In genomic region chr15:52652286-52652685, GRCh38 we compare ENCODE assay signal across 10 cellular contexts. TPM values are rescaled to one million over a fixed set of nuclear protein-coding genes. Genes with fewer than 3 reads are reported as not detected.
DNase-seq lines count a peak whose midpoint lies in the region; ATAC-seq and TF ChIP-seq lines count a peak whose summit lies in the region.
"Had no signal": no experiment of that assay in that cellular context is flagged by ENCODE, and none has a peak within 500 bp of the region (broad histone marks: within the 10 kb centered on the region; RNA-seq: fewer than 3 reads in every experiment).

No MANE protein-coding gene starts in this region.

- no peaks in the 10 kb centered on the region for H3K9me3 Mint-ChIP-seq in activated CD4-positive, alpha-beta T cell treated with anti-CD3 and anti-CD28 coated beads, Interleukin-2, amount 10 ng/mL, durations not matched to agents 24 days and 14 days

- H3K27me3 ChIP-seq in hepatocyte, result no peaks in the 10 kb centered on the region
- H3K27me3 ChIP-seq in stomach smooth muscle (ENCODE audit: control insufficient read depth in 1 of 2, insufficient read depth in 2 of 2, low read length in 2 of 2), result no peaks in the 10 kb centered on the region
- H3K27me3 ChIP-seq: pancreas had no signal

- no peak for TF ChIP-seq CTCF in hepatocyte (IDR thresholded peaks at IDR 0.05; ENCODE audit: poor library complexity)

- H2AFZ ChIP-seq in hepatocyte, result peak overlapping the region; percentile 8

- H3K9me3 ChIP-seq in hepatocyte (ENCODE audit: low read depth), result no peaks in the 10 kb centered on the region
- no peaks in the 10 kb centered on the region for H3K9me3 ChIP-seq in stomach smooth muscle (ENCODE audit: control insufficient read depth in 2 of 2, low read length in 2 of 2)
- H3K9me3 ChIP-seq: HAP-1, pancreas had no signal

- no peaks in the 10 kb centered on the region for H3K9me2 ChIP-seq in hepatocyte (replicated peaks; ENCODE audit: insufficient read depth)

- H3K9ac ChIP-seq in stomach smooth muscle (ENCODE audit: low read length in 2 of 2), result no peak overlapping the region

- 42% methylated on average over 1 of the region's 1 CpG for WGBS in hepatocyte (ENCODE audit: low lambda C conversion rate, missing lambda C conversion rate)

- H3K27ac Mint-ChIP-seq in activated CD4-positive, alpha-beta T cell treated with anti-CD3 and anti-CD28 coated beads, Interleukin-2, amount 10 ng/mL, durations not matched to agents 24 days and 14 days, result no peak overlapping the region

- H3K4me1 Mint-ChIP-seq in activated CD4-positive, alpha-beta T cell treated with anti-CD3 and anti-CD28 coated beads, Interleukin-2, amount 10 ng/mL, durations not matched to agents 24 days and 14 days, result peaks cover 6% of the 10 kb centered on the region

- intact Hi-C loops in activated CD4-positive, alpha-beta T cell treated with anti-CD3 and anti-CD28 coated beads, Interleukin-2, amount 10 ng/mL, durations not matched to agents 24 days and 14 days (cut with micrococcal nuclease), result no loop called here

- H3K4me1 ChIP-seq in hepatocyte (ENCODE audit: insufficient read depth) (peaks cover 11% of the 10 kb centered on the region), stomach smooth muscle (ENCODE audit: control insufficient read depth, insufficient read depth, low read length) (peaks cover 18% of the 10 kb centered on the region)

- no peaks in the 10 kb centered on the region for H3K36me3 ChIP-seq in hepatocyte (replicated peaks; ENCODE audit: insufficient read depth, low read depth)
- peaks cover 3% of the 10 kb centered on the region in 2 donors for H3K36me3 ChIP-seq in stomach smooth muscle (ENCODE audit: control insufficient read depth in 2 of 2, insufficient read depth in 2 of 2, low read length in 2 of 2)
- H3K36me3 ChIP-seq: HAP-1, pancreas had no signal

- H3K4me3 ChIP-seq in hepatocyte (no peak overlapping the region), stomach smooth muscle (ENCODE audit: low read length in 2 of 2) (peak overlapping the region; percentile 59 to 62)
- H3K4me3 ChIP-seq: pancreas had no signal

- H3K27me3 Mint-ChIP-seq in activated CD4-positive, alpha-beta T cell treated with anti-CD3 and anti-CD28 coated beads, Interleukin-2, amount 10 ng/mL, durations not matched to agents 24 days and 14 days, result no peaks in the 10 kb centered on the region

- ATAC-seq in SK-N-SH treated with all-trans-retinoic acid at 6 μM for 48 hours, result peak; percentile 32
- ATAC-seq in GM21423 (IDR thresholded peaks at IDR 0.05; ENCODE audit: unreplicated experiment), result no peak

- H3K27ac ChIP-seq in hepatocyte (peak overlapping the region; percentile 64), stomach smooth muscle (ENCODE audit: low read length) (peak overlapping the region; percentile 46)

- peak overlapping the region; percentile 71 for H3K4me2 ChIP-seq in hepatocyte

- no peak for DNase-seq in activated CD4-positive, alpha-beta T cell treated with anti-CD3 and anti-CD28 coated beads, Interleukin-2, amount 10 ng/mL, durations not matched to agents 24 days and 14 days
- DNase-seq in activated CD4-positive, alpha-beta T cell treated with anti-CD3 and anti-CD28 coated beads for 1 hour, result no peak
- DNase-seq in hepatocyte (ENCODE audit: low spot score) (no peak), ecto neural progenitor cell (ENCODE audit: low spot score) (no peak), hepatic stellate cell (ENCODE audit: low spot score) (no peak)

- no peaks in the 10 kb centered on the region for H4K20me1 ChIP-seq in hepatocyte (ENCODE audit: insufficient read depth, poor library complexity, severe bottlenecking)

- peaks cover 5% of the 10 kb centered on the region for H3K79me2 ChIP-seq in hepatocyte

- H3K4me3 Mint-ChIP-seq in activated CD4-positive, alpha-beta T cell treated with anti-CD3 and anti-CD28 coated beads, Interleukin-2, amount 10 ng/mL, durations not matched to agents 24 days and 14 days, result peak overlapping the region; percentile 66

- peaks cover 14% of the 10 kb centered on the region for H3K36me3 Mint-ChIP-seq in activated CD4-positive, alpha-beta T cell treated with anti-CD3 and anti-CD28 coated beads, Interleukin-2, amount 10 ng/mL, durations not matched to agents 24 days and 14 days (ENCODE audit: low read depth)

TF ChIP-seq in SK-N-SH treated with all-trans-retinoic acid at 6 μM for 48 hours, 23 proteins besides CTCF, POLR2A, EP300 and RAD21:
- TF ChIP-seq ISL1 (CRISPR knock-in tag; IDR thresholded peaks at IDR 0.05) (no peak), CSDC2 (CRISPR knock-in tag; IDR thresholded peaks at IDR 0.05) (no peak), ZNF565 (CRISPR knock-in tag; conservative IDR thresholded peaks at IDR 0.05; ENCODE audit: low read depth) (no peak), ZFP3 (CRISPR knock-in tag; IDR thresholded peaks at IDR 0.05) (no peak), ZC3H10 (CRISPR knock-in tag; IDR thresholded peaks at IDR 0.05) (no peak), TSHZ2 (CRISPR knock-in tag; IDR thresholded peaks at IDR 0.05) (no peak), ZFP30 (CRISPR knock-in tag; IDR thresholded peaks at IDR 0.05) (no peak), ARNTL (CRISPR knock-in tag; IDR thresholded peaks at IDR 0.05; ENCODE audit: borderline replicate concordance, low read depth) (no peak), ESRRG (CRISPR knock-in tag; IDR thresholded peaks at IDR 0.05) (no peak), PPARA (CRISPR knock-in tag; IDR thresholded peaks at IDR 0.05; ENCODE audit: borderline replicate concordance) (no peak), RARB (CRISPR knock-in tag; IDR thresholded peaks at IDR 0.05) (no peak), TOX (CRISPR knock-in tag; IDR thresholded peaks at IDR 0.05; ENCODE audit: borderline replicate concordance) (no peak), TCF4 (CRISPR knock-in tag; IDR thresholded peaks at IDR 0.05; ENCODE audit: borderline replicate concordance) (no peak)
- TF ChIP-seq, protein P1, sequence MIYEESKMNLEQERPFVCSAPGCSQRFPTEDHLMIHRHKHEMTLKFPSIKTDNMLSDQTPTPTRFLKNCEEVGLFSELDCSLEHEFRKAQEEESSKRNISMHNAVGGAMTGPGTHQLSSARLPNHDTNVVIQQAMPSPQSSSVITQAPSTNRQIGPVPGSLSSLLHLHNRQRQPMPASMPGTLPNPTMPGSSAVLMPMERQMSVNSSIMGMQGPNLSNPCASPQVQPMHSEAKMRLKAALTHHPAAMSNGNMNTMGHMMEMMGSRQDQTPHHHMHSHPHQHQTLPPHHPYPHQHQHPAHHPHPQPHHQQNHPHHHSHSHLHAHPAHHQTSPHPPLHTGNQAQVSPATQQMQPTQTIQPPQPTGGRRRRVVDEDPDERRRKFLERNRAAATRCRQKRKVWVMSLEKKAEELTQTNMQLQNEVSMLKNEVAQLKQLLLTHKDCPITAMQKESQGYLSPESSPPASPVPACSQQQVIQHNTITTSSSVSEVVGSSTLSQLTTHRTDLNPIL (CRISPR knock-in tag; IDR thresholded peaks at IDR 0.05; ENCODE audit: low read depth), result no peak
- TF ChIP-seq, protein P2, sequence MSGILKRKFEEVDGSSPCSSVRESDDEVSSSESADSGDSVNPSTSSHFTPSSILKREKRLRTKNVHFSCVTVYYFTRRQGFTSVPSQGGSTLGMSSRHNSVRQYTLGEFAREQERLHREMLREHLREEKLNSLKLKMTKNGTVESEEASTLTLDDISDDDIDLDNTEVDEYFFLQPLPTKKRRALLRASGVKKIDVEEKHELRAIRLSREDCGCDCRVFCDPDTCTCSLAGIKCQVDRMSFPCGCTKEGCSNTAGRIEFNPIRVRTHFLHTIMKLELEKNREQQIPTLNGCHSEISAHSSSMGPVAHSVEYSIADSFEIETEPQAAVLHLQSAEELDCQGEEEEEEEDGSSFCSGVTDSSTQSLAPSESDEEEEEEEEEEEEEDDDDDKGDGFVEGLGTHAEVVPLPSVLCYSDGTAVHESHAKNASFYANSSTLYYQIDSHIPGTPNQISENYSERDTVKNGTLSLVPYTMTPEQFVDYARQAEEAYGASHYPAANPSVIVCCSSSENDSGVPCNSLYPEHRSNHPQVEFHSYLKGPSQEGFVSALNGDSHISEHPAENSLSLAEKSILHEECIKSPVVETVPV (CRISPR knock-in tag; IDR thresholded peaks at IDR 0.05), result no peak

RNA-seq across cellular contexts. Expression of gene ATOSA, which starts 26.9 kb away (rescaled TPM):
- 9.3 and 13.4 TPM in 2 replicates for total RNA-seq in activated CD4-positive, alpha-beta T cell treated with anti-CD3 and anti-CD28 coated beads, Interleukin-2, amount 10 ng/mL, durations not matched to agents 24 days and 14 days
- total RNA-seq in hepatocyte, result 26.0 and 31.1 TPM in 2 replicates
- 6.8 and 9.9 TPM in 2 replicates for polyA plus RNA-seq in hepatocyte
